Comparison of ENCODE assay signal across 9 cellular contexts in the genomic region with DNA sequence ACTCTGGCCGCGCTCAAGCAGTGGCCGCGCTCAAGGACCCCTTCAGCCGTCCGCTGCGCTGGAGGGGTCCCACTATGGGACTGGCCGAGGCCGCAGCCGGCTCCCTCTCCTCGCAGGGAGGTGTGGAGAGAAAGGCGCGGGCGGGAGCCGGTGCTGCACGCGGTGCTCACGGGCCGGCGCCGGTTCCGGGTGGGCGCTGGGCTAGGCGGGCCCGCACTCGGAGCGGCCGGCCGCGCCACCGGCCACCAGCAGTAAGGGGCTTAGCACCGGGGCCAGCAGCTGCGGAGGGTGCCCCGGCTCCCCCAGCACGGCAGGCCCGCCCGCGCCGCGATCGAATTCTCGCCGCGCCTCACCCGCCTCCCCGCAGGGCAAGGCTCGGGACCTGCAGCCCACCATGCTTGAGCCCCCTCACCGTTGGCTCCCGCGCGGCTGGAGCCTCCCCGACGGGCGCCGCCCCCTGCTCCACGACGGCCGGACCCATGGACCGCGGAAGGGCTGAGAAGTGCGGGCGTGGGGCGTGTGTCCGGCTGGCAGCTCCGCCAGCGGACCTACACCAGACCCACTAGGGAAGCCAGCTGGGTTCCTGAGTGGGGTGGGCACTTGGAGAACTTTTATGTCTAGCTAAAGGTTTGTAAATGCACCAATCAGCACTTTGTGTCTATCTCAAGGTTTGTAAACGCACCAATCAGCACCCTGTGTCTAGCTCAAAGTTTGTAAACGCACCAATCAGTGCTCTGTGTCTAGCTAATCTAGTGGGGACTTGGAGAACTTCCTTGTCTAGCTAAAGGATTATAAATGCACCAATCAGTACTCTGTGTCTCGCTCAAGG. TPM values are rescaled to one million over a fixed set of nuclear protein-coding genes. Genes with fewer than 3 reads are reported as not detected.
DNase-seq lines count a peak whose midpoint lies in the region; ATAC-seq, FAIRE-seq and TF ChIP-seq lines count a peak whose summit lies in the region.
"Had no signal": no experiment of that assay in that cellular context is flagged by ENCODE, and none has a peak within 500 bp of the region (broad histone marks: within the 10 kb centered on the region; RNA-seq: fewer than 3 reads in every experiment).

No MANE protein-coding gene starts in this region.

- H3K79me2 ChIP-seq in astrocyte (ENCODE audit: insufficient read depth, low read length): no peaks in the 10 kb centered on the region

- H3K36me3 Mint-ChIP-seq in astrocyte (ENCODE audit: low read depth, unreplicated experiment): no peaks in the 10 kb centered on the region
- H3K36me3 Mint-ChIP-seq in immature natural killer cell: peaks cover 0 to 5% (median 4%) of the 10 kb centered on the region in 3 donors

- no peaks in the 10 kb centered on the region for H3K9me3 ChIP-seq in astrocyte (ENCODE audit: insufficient read depth, low read depth, low read length)

- H2AFZ ChIP-seq in astrocyte (ENCODE audit: low read depth, low read length): peak overlapping the region; percentile 88

- H3K27ac ChIP-seq in astrocyte (ENCODE audit: low read depth, low read length): no peak overlapping the region
- H3K27ac ChIP-seq: BLaER1 had no signal

- no peak overlapping the region for H3K4me3 Mint-ChIP-seq in astrocyte (ENCODE audit: unreplicated experiment)
- H3K4me3 Mint-ChIP-seq in immature natural killer cell: peak overlapping the region; percentile 38 to 60 (median 45)
- H3K4me3 Mint-ChIP-seq in stimulated activated naive CD8-positive, alpha-beta T cell treated with anti-CD3 and anti-CD28 coated beads, Interleukin-15, amount 100 ng/mL, for 72 hours: peak overlapping the region; percentile 51 to 78

- H3K27ac Mint-ChIP-seq in astrocyte (ENCODE audit: unreplicated experiment) (no peak overlapping the region), immature natural killer cell (no peak overlapping the region)
- no peak overlapping the region for H3K27ac Mint-ChIP-seq in stimulated activated naive CD8-positive, alpha-beta T cell treated with anti-CD3 and anti-CD28 coated beads, Interleukin-15, amount 100 ng/mL, for 72 hours

- no peak for FAIRE-seq in astrocyte (lab: Jason Lieb, UNC)

- peak overlapping the region; percentile 82 for H3K4me2 ChIP-seq in astrocyte (ENCODE audit: low read length)
- H3K4me2 ChIP-seq: BLaER1 had no signal

- peak; percentile 60 for DNase-seq in NCI-H748 (lab: John Stamatoyannopoulos, UW; ENCODE audit: unreplicated experiment)
- DNase-seq in NCI-H748 treated with DMSO at 0.1 percent for 48 hours (lab: John Stamatoyannopoulos, UW): no peak
- DNase-seq in astrocyte (ENCODE audit: low read depth): no peak
- no peak for DNase-seq in immature natural killer cell
- DNase-seq in stimulated activated naive CD8-positive, alpha-beta T cell treated with anti-CD3 and anti-CD28 coated beads, Interleukin-15, amount 100 ng/mL, for 72 hours: no peak
- DNase-seq in DMS53 treated with DMSO at 0.1 percent for 48 hours (lab: John Stamatoyannopoulos, UW; ENCODE audit: unreplicated experiment): no peak
- no peak for DNase-seq in GM10266 (ENCODE audit: extremely low spot score)

- no peaks in the 10 kb centered on the region for H3K4me1 ChIP-seq in astrocyte (ENCODE audit: insufficient read depth, low read length)
- H3K4me1 ChIP-seq: BLaER1 had no signal

- no peaks in the 10 kb centered on the region for H3K36me3 ChIP-seq in astrocyte (ENCODE audit: insufficient read depth, low read length)
- H3K36me3 ChIP-seq: BLaER1 had no signal

- no peak overlapping the region for H3K9ac ChIP-seq in astrocyte (ENCODE audit: low read length)
- H3K9ac ChIP-seq: BLaER1 had no signal

- no peak for TF ChIP-seq CTCF in astrocyte (IDR thresholded peaks at IDR 0.05; ENCODE audit: insufficient read depth, low read depth, low read length)
- TF ChIP-seq CTCF in GM10266 (IDR thresholded peaks at IDR 0.05; ENCODE audit: control insufficient read depth, insufficient read depth, low read depth, missing control alignments): no peak

- H3K9me3 Mint-ChIP-seq in astrocyte (ENCODE audit: unreplicated experiment) (no peaks in the 10 kb centered on the region), immature natural killer cell (peaks cover 0 to 14% (median 5%) of the 10 kb centered on the region in 6 donors)
- H3K9me3 Mint-ChIP-seq in stimulated activated naive CD8-positive, alpha-beta T cell treated with anti-CD3 and anti-CD28 coated beads, Interleukin-15, amount 100 ng/mL, for 72 hours: no peaks in the 10 kb centered on the region

- H3K27me3 ChIP-seq in astrocyte (ENCODE audit: insufficient read depth, low read length): no peaks in the 10 kb centered on the region
- H3K27me3 ChIP-seq: BLaER1 had no signal

- no peaks in the 10 kb centered on the region for H3K27me3 Mint-ChIP-seq in astrocyte (ENCODE audit: low read depth, unreplicated experiment)
- peaks cover 20 to 22% (median 20%) of the 10 kb centered on the region in 3 donors for H3K27me3 Mint-ChIP-seq in immature natural killer cell (ENCODE audit: low read depth in 3 of 3)
- peaks cover 33% of the 10 kb centered on the region for H3K27me3 Mint-ChIP-seq in stimulated activated naive CD8-positive, alpha-beta T cell treated with anti-CD3 and anti-CD28 coated beads, Interleukin-15, amount 100 ng/mL, for 72 hours

- H3K4me3 ChIP-seq in astrocyte (ENCODE audit: insufficient read depth, low read depth, low read length): peak overlapping the region; percentile 44
- H3K4me3 ChIP-seq: BLaER1 had no signal

- H3K4me1 Mint-ChIP-seq in astrocyte (ENCODE audit: low read depth, unreplicated experiment): no peaks in the 10 kb centered on the region
- peaks cover 6 to 7% of the 10 kb centered on the region in 2 donors for H3K4me1 Mint-ChIP-seq in immature natural killer cell
- no peaks in the 10 kb centered on the region for H3K4me1 Mint-ChIP-seq in stimulated activated naive CD8-positive, alpha-beta T cell treated with anti-CD3 and anti-CD28 coated beads, Interleukin-15, amount 100 ng/mL, for 72 hours

- no peaks in the 10 kb centered on the region for H4K20me1 ChIP-seq in astrocyte (ENCODE audit: insufficient read depth, low read length)
- H4K20me1 ChIP-seq: BLaER1 had no signal

- peak; percentile 56 for ATAC-seq in stimulated activated naive CD8-positive, alpha-beta T cell treated with anti-CD3 and anti-CD28 coated beads, Interleukin-15, amount 100 ng/mL, for 72 hours
- no peak for ATAC-seq in HG02678 (IDR thresholded peaks at IDR 0.05; ENCODE audit: unreplicated experiment)

RNA-seq across cellular contexts. Expression of a gene that starts 49.5 kb away (rescaled TPM):
- total RNA-seq in astrocyte: 21.2 and 22.1 TPM in 2 replicates
- polyA plus RNA-seq in immature natural killer cell: 10 to 100 TPM; 32.1 to 79.9 (median 36.3) TPM

RNA-seq across cellular contexts. Expression of a gene that starts 49.7 kb away (rescaled TPM):
- total RNA-seq in astrocyte: 14.7 and 15.2 TPM in 2 replicates
- 10 to 100 TPM in 2 of 3 donors, 1 to 10 TPM in 1; 9.4 to 13.0 (median 12.7) TPM for polyA plus RNA-seq in immature natural killer cell
